In genomic region chr6:96521625-96522468, GRCh38 we compare ENCODE assay signal across 1 cellular context.
TF ChIP-seq lines count a peak whose summit lies in the region.

TSS of gene UFL1 (plus strand) at chr6:96521806. CDS start at chr6:96521874, 68 bp downstream.

TF ChIP-seq in HepG2, 621 proteins besides CTCF, POLR2A, EP300 and RAD21 (continued from another document and continues in another):
- TF ChIP-seq CENPBD1 (CRISPR knock-in tag; IDR thresholded peaks at IDR 0.05; ENCODE audit: borderline replicate concordance, low read depth) (peak; percentile 79; the same call in 1 of the 2 replicates), TSC22D2 (CRISPR knock-in tag; IDR thresholded peaks at IDR 0.05; ENCODE audit: borderline replicate concordance) (no peak; the same call in 1 of the 2 replicates), CC2D1A (CRISPR knock-in tag; IDR thresholded peaks at IDR 0.05) (no peak), KLF15 (CRISPR knock-in tag; IDR thresholded peaks at IDR 0.05; ENCODE audit: borderline replicate concordance) (0 out of 2 replicates have a peak, but pooled peaks have one; percentile 77), GABPB1 (CRISPR knock-in tag; IDR thresholded peaks at IDR 0.05) (peak; percentile 91), BRF2 (CRISPR knock-in tag; IDR thresholded peaks at IDR 0.05) (no peak), ZBTB7B (CRISPR knock-in tag; IDR thresholded peaks at IDR 0.05) (peak; percentile 83), PRPF4 (IDR thresholded peaks at IDR 0.05; ENCODE audit: low read depth, low read length, poor library complexity, severe bottlenecking) (no peak), ZNF280B (CRISPR knock-in tag; IDR thresholded peaks at IDR 0.05; ENCODE audit: borderline replicate concordance) (0 out of 2 replicates have a peak, but pooled peaks have one; percentile 66), SNAPC5 (CRISPR knock-in tag; IDR thresholded peaks at IDR 0.05; ENCODE audit: borderline replicate concordance) (peak; percentile 80; the same call in 1 of the 2 replicates), ARID3A (IDR thresholded peaks at IDR 0.05; ENCODE audit: low read depth, low read length) (no peak), DNMT3B (CRISPR knock-in tag; conservative IDR thresholded peaks at IDR 0.05) (peak; percentile 25; the same call in 1 of the 2 replicates), ZFP91 (CRISPR knock-in tag; IDR thresholded peaks at IDR 0.05; ENCODE audit: borderline replicate concordance) (peak; percentile 96), ZNF124 (CRISPR knock-in tag; IDR thresholded peaks at IDR 0.05) (0 out of 2 replicates have a peak, but pooled peaks have one; percentile 15), EEA1 (CRISPR knock-in tag; IDR thresholded peaks at IDR 0.05; ENCODE audit: borderline replicate concordance) (peak; percentile 48; the same call in 1 of the 2 replicates), MIXL1 (CRISPR knock-in tag; IDR thresholded peaks at IDR 0.05) (peak; percentile 55; the same call in 1 of the 2 replicates), ZNF432 (CRISPR knock-in tag; IDR thresholded peaks at IDR 0.05; ENCODE audit: borderline replicate concordance) (no peak), ZMYM3 (CRISPR knock-in tag; IDR thresholded peaks at IDR 0.05) (no peak; the same call in 1 of the 2 replicates), ZBTB14 (CRISPR knock-in tag; IDR thresholded peaks at IDR 0.05) (no peak), THAP11 (CRISPR knock-in tag; IDR thresholded peaks at IDR 0.05) (peak; percentile 80), USF2 (IDR thresholded peaks at IDR 0.05; ENCODE audit: low read depth, low read length) (0 out of 2 replicates have a peak, but pooled peaks have one; percentile 7), USF2 (CRISPR knock-in tag; IDR thresholded peaks at IDR 0.05; ENCODE audit: borderline replicate concordance) (no peak), PREB (CRISPR knock-in tag; IDR thresholded peaks at IDR 0.05) (no peak), GPN1 (CRISPR knock-in tag; IDR thresholded peaks at IDR 0.05; ENCODE audit: borderline replicate concordance) (no peak), SKI (IDR thresholded peaks at IDR 0.05; ENCODE audit: partially characterized antibody) (peak; percentile 65), ZNF10 (CRISPR knock-in tag; IDR thresholded peaks at IDR 0.05; ENCODE audit: borderline replicate concordance, low read depth) (no peak), UBTF (CRISPR knock-in tag; IDR thresholded peaks at IDR 0.05) (peak; percentile 84; the same call in 1 of the 2 replicates), NFYC (CRISPR knock-in tag; IDR thresholded peaks at IDR 0.05) (no peak; the same call in 1 of the 2 replicates), THRA (CRISPR knock-in tag; IDR thresholded peaks at IDR 0.05; ENCODE audit: borderline replicate concordance) (no peak; the same call in 1 of the 2 replicates), SALL1 (CRISPR knock-in tag; IDR thresholded peaks at IDR 0.05) (peak; percentile 91), ZNF644 (CRISPR knock-in tag; IDR thresholded peaks at IDR 0.05; ENCODE audit: low read depth) (no peak), KDM4B (CRISPR knock-in tag; IDR thresholded peaks at IDR 0.05) (peak; percentile 51; the same call in 1 of the 2 replicates), E2F5 (CRISPR knock-in tag; conservative IDR thresholded peaks at IDR 0.05) (no peak), ZBTB4 (CRISPR knock-in tag; IDR thresholded peaks at IDR 0.05; ENCODE audit: borderline replicate concordance) (peak; percentile 68; the same call in 1 of the 2 replicates), ETV6 (CRISPR knock-in tag; conservative IDR thresholded peaks at IDR 0.05) (no peak), TOE1 (CRISPR knock-in tag; IDR thresholded peaks at IDR 0.05) (no peak), ZBTB42 (CRISPR knock-in tag; IDR thresholded peaks at IDR 0.05) (peak; percentile 82; the same call in 1 of the 2 replicates), ZNF33A (CRISPR knock-in tag; IDR thresholded peaks at IDR 0.05; ENCODE audit: borderline replicate concordance) (peak; percentile 87; the same call in 1 of the 2 replicates)
